8 cellular contexts compared by ENCODE assay signal in the genomic region with DNA sequence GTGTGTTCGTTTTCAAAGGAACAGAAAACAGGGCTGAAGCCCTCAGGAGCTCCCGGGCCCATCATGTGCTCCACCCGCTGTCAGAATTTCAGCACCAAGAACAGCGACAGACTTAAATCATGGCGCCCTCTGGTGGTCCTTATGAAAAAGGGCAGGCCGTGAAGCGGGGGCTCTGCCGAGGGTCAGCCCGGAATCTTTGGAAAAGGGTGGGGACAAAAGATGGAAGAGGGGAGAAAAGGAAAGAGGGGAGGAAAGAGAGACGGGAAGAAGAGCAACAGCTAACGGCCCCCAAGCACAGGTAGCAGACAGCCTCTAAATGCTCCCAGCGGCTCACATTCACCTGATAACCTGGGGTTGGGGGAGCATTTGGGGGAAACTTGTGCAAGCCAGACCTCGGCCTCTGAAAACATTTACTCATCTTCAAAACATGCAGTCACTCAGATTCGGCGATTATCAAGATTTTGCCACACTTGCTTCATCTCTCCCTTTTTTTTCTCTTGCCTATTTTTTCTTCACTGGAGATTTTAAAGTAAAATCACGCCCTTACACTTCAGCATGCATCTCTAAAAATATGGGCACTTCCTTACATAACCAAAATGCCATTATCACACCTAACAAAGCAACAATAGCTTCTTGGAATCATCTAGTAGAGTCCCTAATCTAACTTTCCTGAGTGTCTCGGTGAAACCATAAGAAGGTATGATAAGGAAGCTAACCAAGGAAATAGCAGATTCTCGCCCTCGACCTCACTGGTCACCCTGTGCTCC. TPM values are rescaled to one million over a fixed set of nuclear protein-coding genes. Genes with fewer than 3 reads are reported as not detected.
DNase-seq lines count a peak whose midpoint lies in the region; ATAC-seq and TF ChIP-seq lines count a peak whose summit lies in the region.

No MANE protein-coding gene starts in this region.

- H3K9ac ChIP-seq in neural progenitor cell: no peak overlapping the region

- H3K79me2 ChIP-seq in neural progenitor cell (ENCODE audit: low read depth): no peaks in the 10 kb centered on the region

- no peak overlapping the region for H3K4me3 ChIP-seq in neural progenitor cell
- H3K4me3 ChIP-seq in transverse colon: no peak overlapping the region

- ATAC-seq in HG02852 (IDR thresholded peaks at IDR 0.05; ENCODE audit: unreplicated experiment) (peak; percentile 55), GM21576 (IDR thresholded peaks at IDR 0.05; ENCODE audit: unreplicated experiment) (no peak)

- TF ChIP-seq POLR2A in transverse colon (IDR thresholded peaks at IDR 0.05): no peak

- H4K20me1 ChIP-seq in neural progenitor cell (ENCODE audit: low read depth): peaks cover 12% of the 10 kb centered on the region

- TF ChIP-seq EP300 in transverse colon (IDR thresholded peaks at IDR 0.05; ENCODE audit: low read depth): no peak

- TF ChIP-seq CTCF in neural progenitor cell (IDR thresholded peaks at IDR 0.05): peak; percentile 99
- TF ChIP-seq CTCF in transverse colon (IDR thresholded peaks at IDR 0.05): peak; percentile 60 to 86 (median 71)

- H3K4me2 ChIP-seq in neural progenitor cell: no peak overlapping the region

- 19 to 25% methylated on average over 14 to 19 of the region's 19 CpGs for WGBS in transverse colon (ENCODE audit: low coverage in 1 of 2), 2 donors

- no peaks in the 10 kb centered on the region for H3K36me3 ChIP-seq in neural progenitor cell
- no peaks in the 10 kb centered on the region for H3K36me3 ChIP-seq in transverse colon

- no peaks in the 10 kb centered on the region for H3K4me1 Mint-ChIP-seq in neural progenitor cell

- peaks cover 19% of the 10 kb centered on the region for H3K27me3 Mint-ChIP-seq in neural progenitor cell (ENCODE audit: insufficient read depth, low read depth)

- DNase-seq in D341Med (ENCODE audit: low spot score) (peak; percentile 86), NOMO-1 (lab: John Stamatoyannopoulos, UW; ENCODE audit: unreplicated experiment in 2 of 2) (peak; percentile 29 to 49), activated T-cell treated with anti-CD3 and anti-CD28 coated beads for 48 hours (ENCODE audit: low read depth) (peak; percentile 18), fibroblast of gingiva (ENCODE audit: low read depth) (peak; percentile 59), neural progenitor cell (ENCODE audit: low spot score) (peak; percentile 93), transverse colon (peak; percentile 10)

- H3K27me3 ChIP-seq in neural progenitor cell (peaks cover 54% of the 10 kb centered on the region), transverse colon (peaks cover 24% of the 10 kb centered on the region)

- H3K27ac ChIP-seq in neural progenitor cell (no peak overlapping the region), transverse colon (no peak overlapping the region)

- H2AFZ ChIP-seq in neural progenitor cell (replicated peaks): no peak overlapping the region

- H3K27ac Mint-ChIP-seq in neural progenitor cell: no peak overlapping the region

- in situ Hi-C loops in transverse colon (cut with MboI; ENCODE audit: low pct_ligation_motif_present in 1 of 4, low pct_unique_long_range_greater_than_20kb in 1 of 4, low sequenced_read_pairs in 3 of 4): no loop called here

- no peaks in the 10 kb centered on the region for H3K9me3 Mint-ChIP-seq in neural progenitor cell

- intact Hi-C loops in transverse colon (cut with DNase I; ENCODE audit: low total_unique reads): no loop called here

- H3K9me3 ChIP-seq in neural progenitor cell (ENCODE audit: low read depth) (no peaks in the 10 kb centered on the region), transverse colon (peaks cover 0 to 3% of the 10 kb centered on the region in 2 donors)

- H3K36me3 Mint-ChIP-seq in neural progenitor cell: no peaks in the 10 kb centered on the region

- H3K4me3 Mint-ChIP-seq in neural progenitor cell: no peak overlapping the region

- H3K4me1 ChIP-seq in neural progenitor cell (no peaks in the 10 kb centered on the region), transverse colon (no peaks in the 10 kb centered on the region)

- no peaks in the 10 kb centered on the region for H3F3A ChIP-seq in neural progenitor cell (ENCODE audit: low read depth)

RNA-seq across cellular contexts. Expression of gene MAN2B2, which starts 28.1 kb away (rescaled TPM):
- total RNA-seq in neural progenitor cell (ENCODE audit: low replicate concordance): 2.7 and 6.3 TPM in 2 replicates
- total RNA-seq in transverse colon: 10 to 100 TPM; 17.5 to 55.9 (median 27.6) TPM

Comparison
In these comparisons a context has a peak if more than half of its experiments do, and no peak if none do; other contexts are left out.
1. DNase-seq: peak in every context shown above with its lines; median percentile 93 in neural progenitor cell; 86 in D341Med; 59 in fibroblast of gingiva; 39 in NOMO-1; 18 in activated T-cell treated with anti-CD3 and anti-CD28 coated beads for 48 hours; 10 in transverse colon.